Comparison of ENCODE assay signal across 17 cellular contexts in genomic region chr14:24403294-24404013, GRCh38. TPM values are rescaled to one million over a fixed set of nuclear protein-coding genes. Genes with fewer than 3 reads are reported as not detected.
DNase-seq lines count a peak whose midpoint lies in the region; ATAC-seq and TF ChIP-seq lines count a peak whose summit lies in the region.
"Had no signal": no experiment of that assay in that cellular context is flagged by ENCODE, and none has a peak within 500 bp of the region (broad histone marks: within the 10 kb centered on the region; RNA-seq: fewer than 3 reads in every experiment).

No MANE protein-coding gene starts in this region.

- dilution Hi-C loops in mammary epithelial cell (cut with HindIII; ENCODE audit: low sequenced_read_pairs) = no loop called here

- no peak overlapping the region for H3K9ac ChIP-seq in mammary epithelial cell (ENCODE audit: insufficient read depth, low read length)

- no TSS peak for BruUV-seq in mammary epithelial cell (replicated peaks; lab: Mats Ljungman, UMichigan)

- H3K36me3 ChIP-seq in osteoblast (ENCODE audit: insufficient read depth, low read length) (no peaks in the 10 kb centered on the region), mammary epithelial cell (ENCODE audit: insufficient read depth, low read length) (no peaks in the 10 kb centered on the region)

- H3K27me3 ChIP-seq in osteoblast (ENCODE audit: insufficient read depth, low read length) = no peaks in the 10 kb centered on the region
- no peaks in the 10 kb centered on the region for H3K27me3 ChIP-seq in mammary epithelial cell (ENCODE audit: insufficient read depth, low read length)
- H3K27me3 ChIP-seq: suprapubic skin had no signal

- H3K79me2 ChIP-seq in osteoblast (ENCODE audit: insufficient read depth, low read length) (no peaks in the 10 kb centered on the region), mammary epithelial cell (ENCODE audit: insufficient read depth, low read length) (no peaks in the 10 kb centered on the region)

- no peaks in the 10 kb centered on the region for H3K9me3 ChIP-seq in osteoblast (ENCODE audit: low read depth, low read length)
- no peaks in the 10 kb centered on the region for H3K9me3 ChIP-seq in mammary epithelial cell (replicated peaks; ENCODE audit: insufficient read depth, low read length)
- H3K9me3 ChIP-seq: suprapubic skin had no signal

- no peak for TF ChIP-seq CTCF in AG10803 (conservative IDR thresholded peaks at IDR 0.05; ENCODE audit: low read length)
- TF ChIP-seq CTCF in foreskin fibroblast (IDR thresholded peaks at IDR 0.05; ENCODE audit: low read depth, low read length) = no peak
- no peak for TF ChIP-seq CTCF in osteoblast (IDR thresholded peaks at IDR 0.05; ENCODE audit: extremely low read depth, low read depth, low read length)
- TF ChIP-seq CTCF in mammary epithelial cell (conservative IDR thresholded peaks at IDR 0.05 in 1 of 2, IDR thresholded peaks at IDR 0.05 in 1 of 2; ENCODE audit: extremely low read depth in 1 of 2, insufficient read depth in 1 of 2, low read depth in 1 of 2, low read length in 2 of 2) = no peak

- H4K20me1 ChIP-seq in osteoblast (ENCODE audit: insufficient read depth, low read length) = no peaks in the 10 kb centered on the region
- H4K20me1 ChIP-seq in mammary epithelial cell (ENCODE audit: insufficient read depth, low read length) = no peaks in the 10 kb centered on the region

- in situ Hi-C loops in mammary epithelial cell (cut with MboI; ENCODE audit: low sequenced_read_pairs in 2 of 2) = no loop called here

- H3K4me3 ChIP-seq in AG10803 (ENCODE audit: low read length) = no peak overlapping the region
- peak overlapping the region in 1 of 2 donors; percentile 28 for H3K4me3 ChIP-seq in foreskin fibroblast (ENCODE audit: low read depth in 1 of 2, low read length in 2 of 2)
- no peak overlapping the region for H3K4me3 ChIP-seq in osteoblast (ENCODE audit: insufficient read depth, low read length)
- H3K4me3 ChIP-seq in mammary epithelial cell (replicated peaks in 1 of 3; ENCODE audit: insufficient read depth in 1 of 3, low read depth in 2 of 3, low read length in 3 of 3) = no peak overlapping the region
- H3K4me3 ChIP-seq: coronary artery, skin epidermis, suprapubic skin had no signal

- H2AFZ ChIP-seq in osteoblast (ENCODE audit: low read length) (no peak overlapping the region), mammary epithelial cell (ENCODE audit: low read depth, low read length) (no peak overlapping the region)

- intact Hi-C loops in mammary epithelial cell (cut with micrococcal nuclease) = no loop called here

- CTCF ChIA-PET in mammary epithelial cell (lab: Charles Lee; ENCODE audit: low non-redundant PET) = no interaction called here

- H3K4me2 ChIP-seq in osteoblast (ENCODE audit: insufficient read depth, low read length) = peak overlapping the region; percentile 1
- no peak overlapping the region for H3K4me2 ChIP-seq in mammary epithelial cell (ENCODE audit: insufficient read depth, low read depth, low read length)

- peak; percentile 61 for DNase-seq in AG10803 (ENCODE audit: low read depth)
- DNase-seq in foreskin fibroblast = peak; percentile 43 to 70
- DNase-seq in osteoblast (ENCODE audit: insufficient read length, low spot score, missing footprints) = no peak
- DNase-seq in NCI-H524 treated with DMSO at 0.1 percent for 48 hours (lab: John Stamatoyannopoulos, UW) = no peak
- DNase-seq in mammary epithelial cell = no peak
- no peak for DNase-seq in HK-2 (ENCODE audit: unreplicated experiment)
- DNase-seq: ACHN; activated B cell treated with CpG ODN at 0.5 μM for 24 hours; activated naive CD8-positive, alpha-beta T cell treated with anti-CD3 and anti-CD28 coated beads, Interleukin-2, amount 10 ng/mL, durations not matched to agents 7 days and 5 days; natural killer cell; NCI-H1092 treated with DMSO at 0.1 percent for 48 hours; NCI-H345 had no signal

- H3K27ac ChIP-seq in osteoblast (ENCODE audit: low read depth, low read length) (no peak overlapping the region), mammary epithelial cell (ENCODE audit: insufficient read depth, low read depth, low read length) (no peak overlapping the region)
- H3K27ac ChIP-seq: coronary artery, suprapubic skin had no signal

- WGBS in mammary epithelial cell (ENCODE audit: low coverage, missing lambda C conversion rate) = 86% methylated on average over 7 of the region's 7 CpGs

- ATAC-seq in SK-N-SH treated with all-trans-retinoic acid at 6 μM for 48 hours (peak; percentile 19; the same call in 2 of the 3 replicates), HG02763 (IDR thresholded peaks at IDR 0.05; ENCODE audit: unreplicated experiment) (no peak)
- ATAC-seq: natural killer cell had no signal

- H3K4me1 ChIP-seq in osteoblast (ENCODE audit: insufficient read depth, low read length) = peaks cover 14% of the 10 kb centered on the region
- peaks cover 7% of the 10 kb centered on the region for H3K4me1 ChIP-seq in mammary epithelial cell (ENCODE audit: insufficient read depth, low read length)

TF ChIP-seq in SK-N-SH treated with all-trans-retinoic acid at 6 μM for 48 hours, 23 proteins besides CTCF, POLR2A, EP300 and RAD21:
- TF ChIP-seq ZNF8 (CRISPR knock-in tag; IDR thresholded peaks at IDR 0.05) (no peak), SNAI2 (CRISPR knock-in tag; IDR thresholded peaks at IDR 0.05) (0 out of 2 replicates have a peak, but pooled peaks have one; percentile 33), ISL1 (CRISPR knock-in tag; IDR thresholded peaks at IDR 0.05) (peak; percentile 63)
TF ChIP-seq in SK-N-SH treated with all-trans-retinoic acid at 6 μM for 48 hours: peak in this region for 2.

RNA-seq across cellular contexts. Expression of gene NYNRIN, which starts 4.7 kb away (rescaled TPM):
- 7.2 and 9.1 TPM in 2 replicates for total RNA-seq in osteoblast
- total RNA-seq in mammary epithelial cell = 10 to 100 TPM in 1 of 2 donors, 1 to 10 TPM in 1; 2.7 to 15.0 TPM
- 2.4 TPM for polyA plus RNA-seq in mammary epithelial cell
- 3.9 TPM for polyA minus RNA-seq in mammary epithelial cell

RNA-seq across cellular contexts. Expression of gene CBLN3, which starts 26.0 kb away (rescaled TPM):
- total RNA-seq in osteoblast = 3.5 and 4.0 TPM in 2 replicates
- total RNA-seq in mammary epithelial cell = 1 to 10 TPM; 1.3 to 3.1 TPM
- 0.78 TPM for polyA plus RNA-seq in mammary epithelial cell
- not detected for polyA minus RNA-seq in mammary epithelial cell

RNA-seq across cellular contexts. Expression of gene KHNYN, which starts 26.3 kb away (rescaled TPM):
- 58.6 and 62.5 TPM in 2 replicates for total RNA-seq in osteoblast
- total RNA-seq in mammary epithelial cell = 10 to 100 TPM; 60.2 to 75.0 TPM
- 16.7 TPM for polyA plus RNA-seq in mammary epithelial cell
- polyA minus RNA-seq in mammary epithelial cell = 34.9 TPM

RNA-seq across cellular contexts. Expression of gene NFATC4, which starts 35.5 kb away (rescaled TPM):
- total RNA-seq in osteoblast = 101 and 107 TPM in 2 replicates
- 1 to 10 TPM in 1 of 2 donors, not detected in 1; 9.0 TPM for total RNA-seq in mammary epithelial cell
- 0.12 TPM for polyA plus RNA-seq in mammary epithelial cell
- polyA minus RNA-seq in mammary epithelial cell = not detected
- total RNA-seq: activated naive CD8-positive, alpha-beta T cell treated with anti-CD3 and anti-CD28 coated beads, Interleukin-2, amount 10 ng/mL, durations not matched to agents 7 days and 5 days; natural killer cell had no signal

RNA-seq across cellular contexts. Expression of gene SDR39U1, which starts 39.1 kb away (rescaled TPM):
- total RNA-seq in osteoblast (11.6 and 13.0 TPM in 2 replicates), mammary epithelial cell (10 to 100 TPM in 1 of 2 donors, 1 to 10 TPM in 1; 8.8 to 39.1 TPM)
- polyA plus RNA-seq in mammary epithelial cell = 40.2 TPM
- polyA minus RNA-seq in mammary epithelial cell = 9.8 TPM

Comparison
In these comparisons a context has a peak if more than half of its experiments do, and no peak if none do; other contexts are left out.
1. DNase-seq: peak in AG10803 (single experiment) and foreskin fibroblast (2 of 2); none in osteoblast (single experiment), NCI-H524 treated with DMSO at 0.1 percent for 48 hours (single experiment), mammary epithelial cell (single experiment) and HK-2 (single experiment).